Comparison of ENCODE assay signal across 8 cellular contexts in genomic region chr12:14723763-14724162, GRCh38. TPM values are rescaled to one million over a fixed set of nuclear protein-coding genes. Genes with fewer than 3 reads are reported as not detected.
DNase-seq lines count a peak whose midpoint lies in the region; ATAC-seq and TF ChIP-seq lines count a peak whose summit lies in the region.

No MANE protein-coding gene starts in this region.

- H3K27me3 Mint-ChIP-seq in chondrocyte (ENCODE audit: low read depth), result peaks cover 8% of the 10 kb centered on the region
- H3K27me3 Mint-ChIP-seq in stimulated activated naive B cell treated with anti-CD40 and anti-IgM and Interleukin-4, amounts not matched to agents 10 μg/mL and 1 μg/mL and 100 μg/mL, for 72 hours, result peaks cover 8 to 13% of the 10 kb centered on the region in 2 donors

- TF ChIP-seq CTCF in chondrocyte (IDR thresholded peaks at IDR 0.05), result peak; percentile 78
- peak; percentile 72 for TF ChIP-seq CTCF in lower lobe of right lung (IDR thresholded peaks at IDR 0.05)

- H3K27ac ChIP-seq in lower lobe of right lung, result no peak overlapping the region

- peaks cover 2% of the 10 kb centered on the region for H3K36me3 Mint-ChIP-seq in chondrocyte (ENCODE audit: low read depth)
- peaks cover 0 to 5% of the 10 kb centered on the region in 2 donors for H3K36me3 Mint-ChIP-seq in stimulated activated naive B cell treated with anti-CD40 and anti-IgM and Interleukin-4, amounts not matched to agents 10 μg/mL and 1 μg/mL and 100 μg/mL, for 72 hours

- H3K4me1 ChIP-seq in lower lobe of right lung, result no peaks in the 10 kb centered on the region

- H3K36me3 ChIP-seq in lower lobe of right lung, result no peaks in the 10 kb centered on the region

- H3K4me3 Mint-ChIP-seq in chondrocyte (ENCODE audit: unreplicated experiment), result no peak overlapping the region
- no peak overlapping the region for H3K4me3 Mint-ChIP-seq in stimulated activated naive B cell treated with anti-CD40 and anti-IgM and Interleukin-4, amounts not matched to agents 10 μg/mL and 1 μg/mL and 100 μg/mL, for 72 hours

- peak; percentile 35 for DNase-seq in NCI-H748 (lab: John Stamatoyannopoulos, UW; ENCODE audit: unreplicated experiment)
- no peak for DNase-seq in NCI-H748 treated with DMSO at 0.1 percent for 48 hours (lab: John Stamatoyannopoulos, UW)
- peak; percentile 79 for DNase-seq in NAMALWA (ENCODE audit: low spot score)
- peak; percentile 21 for DNase-seq in activated CD4-positive, CD25-positive, alpha-beta regulatory T cell treated with anti-CD3 and anti-CD28 coated beads, Interleukin-2, amount 50 U/mL, for 16 hours (ENCODE audit: low read depth, low spot score)
- DNase-seq in chondrocyte (ENCODE audit: low spot score), result no peak
- no peak for DNase-seq in lower lobe of right lung
- DNase-seq in stimulated activated naive B cell treated with anti-CD40 and anti-IgM and Interleukin-4, amounts not matched to agents 10 μg/mL and 1 μg/mL and 100 μg/mL, for 72 hours, result peak; percentile 17
- no peak for DNase-seq in DMS79 (lab: John Stamatoyannopoulos, UW)

- H3K4me1 Mint-ChIP-seq in chondrocyte (ENCODE audit: low read depth), result no peaks in the 10 kb centered on the region
- H3K4me1 Mint-ChIP-seq in stimulated activated naive B cell treated with anti-CD40 and anti-IgM and Interleukin-4, amounts not matched to agents 10 μg/mL and 1 μg/mL and 100 μg/mL, for 72 hours, result peaks cover 0 to 3% of the 10 kb centered on the region in 2 donors

- no peaks in the 10 kb centered on the region for H3K9me3 ChIP-seq in lower lobe of right lung

- H3K27me3 ChIP-seq in lower lobe of right lung (ENCODE audit: low read depth), result no peaks in the 10 kb centered on the region

- ATAC-seq in lower lobe of right lung, result peak; percentile 81 to 85
- peak; percentile 80 for ATAC-seq in stimulated activated naive B cell treated with anti-CD40 and anti-IgM and Interleukin-4, amounts not matched to agents 10 μg/mL and 1 μg/mL and 100 μg/mL, for 72 hours (replicated peaks)

- intact Hi-C loops in lower lobe of right lung (cut with DNase I), result no loop called here

- H3K9me3 Mint-ChIP-seq in chondrocyte (ENCODE audit: low read depth), result peaks cover 21% of the 10 kb centered on the region
- peaks cover 5 to 7% of the 10 kb centered on the region in 2 donors for H3K9me3 Mint-ChIP-seq in stimulated activated naive B cell treated with anti-CD40 and anti-IgM and Interleukin-4, amounts not matched to agents 10 μg/mL and 1 μg/mL and 100 μg/mL, for 72 hours

- H3K4me3 ChIP-seq in lower lobe of right lung, result no peak overlapping the region

- H3K27ac Mint-ChIP-seq in chondrocyte (ENCODE audit: unreplicated experiment), result no peak overlapping the region
- H3K27ac Mint-ChIP-seq in stimulated activated naive B cell treated with anti-CD40 and anti-IgM and Interleukin-4, amounts not matched to agents 10 μg/mL and 1 μg/mL and 100 μg/mL, for 72 hours, result no peak overlapping the region

RNA-seq across cellular contexts. Expression of gene GUCY2C, which starts 27.4 kb away (rescaled TPM):
- not detected in 3 replicates for total RNA-seq in chondrocyte
- not detected for total RNA-seq in lower lobe of right lung

Comparison
In these comparisons a context has a peak if more than half of its experiments do, and no peak if none do; other contexts are left out.
1. DNase-seq: peak in NCI-H748 (single experiment), NAMALWA (single experiment), activated CD4-positive, CD25-positive, alpha-beta regulatory T cell treated with anti-CD3 and anti-CD28 coated beads, Interleukin-2, amount 50 U/mL, for 16 hours (single experiment) and stimulated activated naive B cell treated with anti-CD40 and anti-IgM and Interleukin-4, amounts not matched to agents 10 μg/mL and 1 μg/mL and 100 μg/mL, for 72 hours (single experiment); none in NCI-H748 treated with DMSO at 0.1 percent for 48 hours (single experiment), chondrocyte (single experiment), lower lobe of right lung (single experiment) and DMS79 (single experiment).